In the genomic region with DNA sequence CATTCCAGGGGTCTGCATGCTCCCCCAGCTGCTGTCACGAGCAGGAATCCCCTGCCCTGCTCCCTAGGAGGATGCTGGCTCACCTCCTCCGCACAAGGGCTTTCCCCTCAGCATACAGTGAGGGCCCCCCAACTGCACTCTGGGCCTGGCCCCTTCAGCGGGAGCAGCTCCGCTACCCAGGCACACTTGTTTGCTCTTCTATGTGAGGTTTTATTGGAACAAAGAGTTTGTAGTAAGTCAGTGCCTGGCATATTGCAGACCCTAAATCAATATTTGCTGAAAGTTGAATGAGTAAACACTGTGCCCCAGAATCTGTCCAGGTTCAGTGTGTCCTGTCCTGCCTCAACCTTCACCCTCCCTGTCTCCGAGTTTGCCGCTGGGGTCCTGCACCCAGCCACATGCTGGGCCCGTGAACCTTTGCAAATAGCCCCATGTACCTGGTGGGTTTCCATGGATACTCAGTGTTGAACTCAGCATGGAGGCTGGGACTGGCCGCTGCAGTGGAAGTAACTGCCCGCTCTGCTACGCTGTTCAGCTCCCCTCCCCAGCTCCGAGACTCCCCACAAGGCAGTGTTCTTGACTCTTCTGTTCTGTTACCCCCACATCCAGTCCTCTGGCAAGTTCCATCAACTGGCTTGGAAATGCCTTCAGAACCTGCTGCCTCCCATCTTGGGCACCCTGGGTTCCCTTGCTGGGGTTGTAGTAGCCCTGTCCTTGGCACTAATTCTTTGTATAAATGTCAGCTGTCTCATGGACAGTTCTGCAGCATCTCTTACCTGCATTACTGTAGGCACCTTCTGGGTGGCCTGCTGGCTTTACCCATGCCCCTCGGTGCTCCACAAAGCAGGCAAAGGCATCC, we compare ENCODE assay signal across 1 cellular context.
TF ChIP-seq lines count a peak whose summit lies in the region.

No MANE protein-coding gene starts in this region.

TF ChIP-seq in HepG2, 621 proteins besides CTCF, POLR2A, EP300 and RAD21 (continued from another document and continues in another):
- TF ChIP-seq, protein P1, sequence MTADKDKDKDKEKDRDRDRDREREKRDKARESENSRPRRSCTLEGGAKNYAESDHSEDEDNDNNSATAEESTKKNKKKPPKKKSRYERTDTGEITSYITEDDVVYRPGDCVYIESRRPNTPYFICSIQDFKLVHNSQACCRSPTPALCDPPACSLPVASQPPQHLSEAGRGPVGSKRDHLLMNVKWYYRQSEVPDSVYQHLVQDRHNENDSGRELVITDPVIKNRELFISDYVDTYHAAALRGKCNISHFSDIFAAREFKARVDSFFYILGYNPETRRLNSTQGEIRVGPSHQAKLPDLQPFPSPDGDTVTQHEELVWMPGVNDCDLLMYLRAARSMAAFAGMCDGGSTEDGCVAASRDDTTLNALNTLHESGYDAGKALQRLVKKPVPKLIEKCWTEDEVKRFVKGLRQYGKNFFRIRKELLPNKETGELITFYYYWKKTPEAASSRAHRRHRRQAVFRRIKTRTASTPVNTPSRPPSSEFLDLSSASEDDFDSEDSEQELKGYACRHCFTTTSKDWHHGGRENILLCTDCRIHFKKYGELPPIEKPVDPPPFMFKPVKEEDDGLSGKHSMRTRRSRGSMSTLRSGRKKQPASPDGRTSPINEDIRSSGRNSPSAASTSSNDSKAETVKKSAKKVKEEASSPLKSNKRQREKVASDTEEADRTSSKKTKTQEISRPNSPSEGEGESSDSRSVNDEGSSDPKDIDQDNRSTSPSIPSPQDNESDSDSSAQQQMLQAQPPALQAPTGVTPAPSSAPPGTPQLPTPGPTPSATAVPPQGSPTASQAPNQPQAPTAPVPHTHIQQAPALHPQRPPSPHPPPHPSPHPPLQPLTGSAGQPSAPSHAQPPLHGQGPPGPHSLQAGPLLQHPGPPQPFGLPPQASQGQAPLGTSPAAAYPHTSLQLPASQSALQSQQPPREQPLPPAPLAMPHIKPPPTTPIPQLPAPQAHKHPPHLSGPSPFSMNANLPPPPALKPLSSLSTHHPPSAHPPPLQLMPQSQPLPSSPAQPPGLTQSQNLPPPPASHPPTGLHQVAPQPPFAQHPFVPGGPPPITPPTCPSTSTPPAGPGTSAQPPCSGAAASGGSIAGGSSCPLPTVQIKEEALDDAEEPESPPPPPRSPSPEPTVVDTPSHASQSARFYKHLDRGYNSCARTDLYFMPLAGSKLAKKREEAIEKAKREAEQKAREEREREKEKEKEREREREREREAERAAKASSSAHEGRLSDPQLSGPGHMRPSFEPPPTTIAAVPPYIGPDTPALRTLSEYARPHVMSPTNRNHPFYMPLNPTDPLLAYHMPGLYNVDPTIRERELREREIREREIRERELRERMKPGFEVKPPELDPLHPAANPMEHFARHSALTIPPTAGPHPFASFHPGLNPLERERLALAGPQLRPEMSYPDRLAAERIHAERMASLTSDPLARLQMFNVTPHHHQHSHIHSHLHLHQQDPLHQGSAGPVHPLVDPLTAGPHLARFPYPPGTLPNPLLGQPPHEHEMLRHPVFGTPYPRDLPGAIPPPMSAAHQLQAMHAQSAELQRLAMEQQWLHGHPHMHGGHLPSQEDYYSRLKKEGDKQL (CRISPR knock-in tag; IDR thresholded peaks at IDR 0.05; ENCODE audit: low read depth) = peak; percentile 81
- TF ChIP-seq GATAD1 (CRISPR knock-in tag; IDR thresholded peaks at IDR 0.05) = peak; percentile 62
- TF ChIP-seq YEATS2 (CRISPR knock-in tag; IDR thresholded peaks at IDR 0.05; ENCODE audit: borderline replicate concordance) = no peak; the same call in 1 of the 2 replicates
- TF ChIP-seq ELF3 (CRISPR knock-in tag; IDR thresholded peaks at IDR 0.05) = 0 out of 2 replicates have a peak, but pooled peaks have one; percentile 62
- TF ChIP-seq ZNF614 (CRISPR knock-in tag; IDR thresholded peaks at IDR 0.05; ENCODE audit: borderline replicate concordance) = no peak; the same call in 1 of the 2 replicates
- no peak for TF ChIP-seq NBN (conservative IDR thresholded peaks at IDR 0.05)
- no peak for TF ChIP-seq SMAD1 (CRISPR knock-in tag; IDR thresholded peaks at IDR 0.05; ENCODE audit: borderline replicate concordance, low read depth)
- peak; percentile 64 for TF ChIP-seq THAP11 (CRISPR knock-in tag; IDR thresholded peaks at IDR 0.05)
- TF ChIP-seq CBX5 (CRISPR knock-in tag; IDR thresholded peaks at IDR 0.05; ENCODE audit: borderline replicate concordance) = peak; percentile 43; the same call in 1 of the 2 replicates
- peak; percentile 62; the same call in 1 of the 2 replicates for TF ChIP-seq ZNF547 (CRISPR knock-in tag; IDR thresholded peaks at IDR 0.05)
- 0 out of 2 replicates have a peak, but pooled peaks have one; percentile 39 for TF ChIP-seq ZNF44 (CRISPR knock-in tag; IDR thresholded peaks at IDR 0.05)
- no peak; the same call in 1 of the 2 replicates for TF ChIP-seq ZNF224 (CRISPR knock-in tag; IDR thresholded peaks at IDR 0.05)
- peak; percentile 78; the same call in 1 of the 2 replicates for TF ChIP-seq MYC (CRISPR knock-in tag; IDR thresholded peaks at IDR 0.05; ENCODE audit: borderline replicate concordance)
- TF ChIP-seq ETV5 (CRISPR knock-in tag; IDR thresholded peaks at IDR 0.05; ENCODE audit: borderline replicate concordance) = peak; percentile 59; the same call in 1 of the 2 replicates
- TF ChIP-seq ZFP36 (IDR thresholded peaks at IDR 0.05; ENCODE audit: borderline replicate concordance, low read depth, low read length, partially characterized antibody) = peak; percentile 37
- TF ChIP-seq ZNF136 (CRISPR knock-in tag; IDR thresholded peaks at IDR 0.05; ENCODE audit: low read depth) = no peak
- no peak for TF ChIP-seq ZNF7 (CRISPR knock-in tag; IDR thresholded peaks at IDR 0.05)
- TF ChIP-seq, protein P2, sequence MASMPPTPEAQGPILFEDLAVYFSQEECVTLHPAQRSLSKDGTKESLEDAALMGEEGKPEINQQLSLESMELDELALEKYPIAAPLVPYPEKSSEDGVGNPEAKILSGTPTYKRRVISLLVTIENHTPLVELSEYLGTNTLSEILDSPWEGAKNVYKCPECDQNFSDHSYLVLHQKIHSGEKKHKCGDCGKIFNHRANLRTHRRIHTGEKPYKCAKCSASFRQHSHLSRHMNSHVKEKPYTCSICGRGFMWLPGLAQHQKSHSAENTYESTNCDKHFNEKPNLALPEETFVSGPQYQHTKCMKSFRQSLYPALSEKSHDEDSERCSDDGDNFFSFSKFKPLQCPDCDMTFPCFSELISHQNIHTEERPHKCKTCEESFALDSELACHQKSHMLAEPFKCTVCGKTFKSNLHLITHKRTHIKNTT (CRISPR knock-in tag; IDR thresholded peaks at IDR 0.05) = no peak
- TF ChIP-seq, protein P3, sequence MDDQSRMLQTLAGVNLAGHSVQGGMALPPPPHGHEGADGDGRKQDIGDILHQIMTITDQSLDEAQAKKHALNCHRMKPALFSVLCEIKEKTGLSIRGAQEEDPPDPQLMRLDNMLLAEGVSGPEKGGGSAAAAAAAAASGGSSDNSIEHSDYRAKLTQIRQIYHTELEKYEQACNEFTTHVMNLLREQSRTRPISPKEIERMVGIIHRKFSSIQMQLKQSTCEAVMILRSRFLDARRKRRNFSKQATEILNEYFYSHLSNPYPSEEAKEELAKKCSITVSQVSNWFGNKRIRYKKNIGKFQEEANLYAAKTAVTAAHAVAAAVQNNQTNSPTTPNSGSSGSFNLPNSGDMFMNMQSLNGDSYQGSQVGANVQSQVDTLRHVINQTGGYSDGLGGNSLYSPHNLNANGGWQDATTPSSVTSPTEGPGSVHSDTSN (CRISPR knock-in tag; IDR thresholded peaks at IDR 0.05; ENCODE audit: borderline replicate concordance) = no peak
- TF ChIP-seq HOXA3 (CRISPR knock-in tag; IDR thresholded peaks at IDR 0.05) = peak; percentile 84
- no peak for TF ChIP-seq ZNF543 (CRISPR knock-in tag; IDR thresholded peaks at IDR 0.05)
- peak; percentile 99 for TF ChIP-seq SALL1 (CRISPR knock-in tag; IDR thresholded peaks at IDR 0.05)
- no peak for TF ChIP-seq ZNF382 (CRISPR knock-in tag; IDR thresholded peaks at IDR 0.05; ENCODE audit: borderline replicate concordance)
- TF ChIP-seq ZNF556 (CRISPR knock-in tag; IDR thresholded peaks at IDR 0.05; ENCODE audit: borderline replicate concordance) = peak; percentile 22; the same call in 1 of the 2 replicates
- no peak for TF ChIP-seq ZNF83 (CRISPR knock-in tag; IDR thresholded peaks at IDR 0.05; ENCODE audit: borderline replicate concordance)
- 0 out of 2 replicates have a peak, but pooled peaks have one; percentile 28 for TF ChIP-seq SAFB2 (CRISPR knock-in tag; IDR thresholded peaks at IDR 0.05; ENCODE audit: borderline replicate concordance, low read depth)
- no peak for TF ChIP-seq STAT5B (CRISPR knock-in tag; IDR thresholded peaks at IDR 0.05)
- no peak for TF ChIP-seq ZNF572 (CRISPR knock-in tag; IDR thresholded peaks at IDR 0.05)
- no peak for TF ChIP-seq GTF2F1 (IDR thresholded peaks at IDR 0.05; ENCODE audit: low read length)
- TF ChIP-seq, protein P4, sequence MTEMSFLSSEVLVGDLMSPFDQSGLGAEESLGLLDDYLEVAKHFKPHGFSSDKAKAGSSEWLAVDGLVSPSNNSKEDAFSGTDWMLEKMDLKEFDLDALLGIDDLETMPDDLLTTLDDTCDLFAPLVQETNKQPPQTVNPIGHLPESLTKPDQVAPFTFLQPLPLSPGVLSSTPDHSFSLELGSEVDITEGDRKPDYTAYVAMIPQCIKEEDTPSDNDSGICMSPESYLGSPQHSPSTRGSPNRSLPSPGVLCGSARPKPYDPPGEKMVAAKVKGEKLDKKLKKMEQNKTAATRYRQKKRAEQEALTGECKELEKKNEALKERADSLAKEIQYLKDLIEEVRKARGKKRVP (CRISPR knock-in tag; IDR thresholded peaks at IDR 0.05) = peak in 1 of 2 experiments; percentile 82; a peak in 2 of 4 replicates
- no peak for TF ChIP-seq IKZF1 (IDR thresholded peaks at IDR 0.05)
- no peak for TF ChIP-seq ZNF282 (IDR thresholded peaks at IDR 0.05; ENCODE audit: partially characterized antibody)
- TF ChIP-seq CC2D1A (CRISPR knock-in tag; IDR thresholded peaks at IDR 0.05) = no peak
- TF ChIP-seq PHF5A (CRISPR knock-in tag; IDR thresholded peaks at IDR 0.05; ENCODE audit: low read depth, unreplicated experiment) = peak; percentile 51
- TF ChIP-seq AHR (CRISPR knock-in tag; IDR thresholded peaks at IDR 0.05) = no peak; the same call in 1 of the 2 replicates
- TF ChIP-seq NR2C2 (CRISPR knock-in tag; IDR thresholded peaks at IDR 0.05; ENCODE audit: borderline replicate concordance) = peak; percentile 63; the same call in 1 of the 2 replicates
- TF ChIP-seq, protein P5, sequence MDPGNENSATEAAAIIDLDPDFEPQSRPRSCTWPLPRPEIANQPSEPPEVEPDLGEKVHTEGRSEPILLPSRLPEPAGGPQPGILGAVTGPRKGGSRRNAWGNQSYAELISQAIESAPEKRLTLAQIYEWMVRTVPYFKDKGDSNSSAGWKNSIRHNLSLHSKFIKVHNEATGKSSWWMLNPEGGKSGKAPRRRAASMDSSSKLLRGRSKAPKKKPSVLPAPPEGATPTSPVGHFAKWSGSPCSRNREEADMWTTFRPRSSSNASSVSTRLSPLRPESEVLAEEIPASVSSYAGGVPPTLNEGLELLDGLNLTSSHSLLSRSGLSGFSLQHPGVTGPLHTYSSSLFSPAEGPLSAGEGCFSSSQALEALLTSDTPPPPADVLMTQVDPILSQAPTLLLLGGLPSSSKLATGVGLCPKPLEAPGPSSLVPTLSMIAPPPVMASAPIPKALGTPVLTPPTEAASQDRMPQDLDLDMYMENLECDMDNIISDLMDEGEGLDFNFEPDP (CRISPR knock-in tag; conservative IDR thresholded peaks at IDR 0.05) = no peak
- peak; percentile 71; the same call in 1 of the 2 replicates for TF ChIP-seq ZKSCAN8 (CRISPR knock-in tag; IDR thresholded peaks at IDR 0.05; ENCODE audit: borderline replicate concordance)
- no peak for TF ChIP-seq ZSCAN22 (CRISPR knock-in tag; IDR thresholded peaks at IDR 0.05)
- TF ChIP-seq, protein P6, sequence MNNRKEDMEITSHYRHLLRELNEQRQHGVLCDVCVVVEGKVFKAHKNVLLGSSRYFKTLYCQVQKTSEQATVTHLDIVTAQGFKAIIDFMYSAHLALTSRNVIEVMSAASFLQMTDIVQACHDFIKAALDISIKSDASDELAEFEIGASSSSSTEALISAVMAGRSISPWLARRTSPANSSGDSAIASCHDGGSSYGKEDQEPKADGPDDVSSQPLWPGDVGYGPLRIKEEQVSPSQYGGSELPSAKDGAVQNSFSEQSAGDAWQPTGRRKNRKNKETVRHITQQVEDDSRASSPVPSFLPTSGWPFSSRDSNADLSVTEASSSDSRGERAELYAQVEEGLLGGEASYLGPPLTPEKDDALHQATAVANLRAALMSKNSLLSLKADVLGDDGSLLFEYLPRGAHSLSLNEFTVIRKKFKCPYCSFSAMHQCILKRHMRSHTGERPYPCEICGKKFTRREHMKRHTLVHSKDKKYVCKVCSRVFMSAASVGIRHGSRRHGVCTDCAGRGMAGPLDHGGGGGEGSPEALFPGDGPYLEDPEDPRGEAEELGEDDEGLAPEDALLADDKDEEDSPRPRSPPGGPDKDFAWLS (CRISPR knock-in tag; IDR thresholded peaks at IDR 0.05; ENCODE audit: borderline replicate concordance) = peak; percentile 89
- peak; percentile 66 for TF ChIP-seq TBL1XR1 (IDR thresholded peaks at IDR 0.05; ENCODE audit: borderline replicate concordance, low read length, partially characterized antibody)
- peak; percentile 96 for TF ChIP-seq SKI (IDR thresholded peaks at IDR 0.05; ENCODE audit: partially characterized antibody)
- TF ChIP-seq LCORL (IDR thresholded peaks at IDR 0.05) = no peak
- TF ChIP-seq LCORL (CRISPR knock-in tag; IDR thresholded peaks at IDR 0.05) = peak; percentile 91
- TF ChIP-seq, protein P7, sequence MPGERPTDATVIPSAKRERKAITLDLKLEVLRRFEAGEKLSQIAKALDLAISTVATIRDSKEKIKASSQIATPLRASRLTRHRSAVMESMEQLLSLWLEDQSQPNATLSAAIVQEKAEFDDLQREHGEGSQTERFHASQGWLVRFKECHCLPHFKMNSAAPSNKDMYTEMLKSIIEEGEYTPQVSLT (CRISPR knock-in tag; IDR thresholded peaks at IDR 0.05; ENCODE audit: borderline replicate concordance, low read depth) = no peak
- TF ChIP-seq, protein P8, sequence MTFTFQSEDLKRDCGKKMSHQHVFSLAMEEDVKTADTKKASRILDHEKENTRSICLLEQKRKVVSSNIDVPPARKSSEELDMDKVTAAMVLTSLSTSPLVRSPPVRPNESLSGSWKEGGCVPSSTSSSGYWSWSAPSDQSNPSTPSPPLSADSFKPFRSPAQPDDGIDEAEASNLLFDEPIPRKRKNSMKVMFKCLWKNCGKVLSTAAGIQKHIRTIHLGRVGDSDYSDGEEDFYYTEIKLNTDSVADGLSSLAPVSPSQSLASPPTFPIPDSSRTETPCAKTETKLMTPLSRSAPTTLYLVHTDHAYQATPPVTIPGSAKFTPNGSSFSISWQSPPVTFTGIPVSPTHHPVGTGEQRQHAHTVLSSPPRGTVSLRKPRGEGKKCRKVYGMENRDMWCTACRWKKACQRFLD (CRISPR knock-in tag; IDR thresholded peaks at IDR 0.05; ENCODE audit: borderline replicate concordance) = no peak
- TF ChIP-seq KLF12 (CRISPR knock-in tag; IDR thresholded peaks at IDR 0.05; ENCODE audit: borderline replicate concordance) = no peak
- TF ChIP-seq, protein P9, sequence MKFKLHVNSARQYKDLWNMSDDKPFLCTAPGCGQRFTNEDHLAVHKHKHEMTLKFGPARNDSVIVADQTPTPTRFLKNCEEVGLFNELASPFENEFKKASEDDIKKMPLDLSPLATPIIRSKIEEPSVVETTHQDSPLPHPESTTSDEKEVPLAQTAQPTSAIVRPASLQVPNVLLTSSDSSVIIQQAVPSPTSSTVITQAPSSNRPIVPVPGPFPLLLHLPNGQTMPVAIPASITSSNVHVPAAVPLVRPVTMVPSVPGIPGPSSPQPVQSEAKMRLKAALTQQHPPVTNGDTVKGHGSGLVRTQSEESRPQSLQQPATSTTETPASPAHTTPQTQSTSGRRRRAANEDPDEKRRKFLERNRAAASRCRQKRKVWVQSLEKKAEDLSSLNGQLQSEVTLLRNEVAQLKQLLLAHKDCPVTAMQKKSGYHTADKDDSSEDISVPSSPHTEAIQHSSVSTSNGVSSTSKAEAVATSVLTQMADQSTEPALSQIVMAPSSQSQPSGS (CRISPR knock-in tag; IDR thresholded peaks at IDR 0.05) = peak; percentile 76; the same call in 1 of the 2 replicates
- peak; percentile 45; the same call in 1 of the 2 replicates for TF ChIP-seq KLF11 (CRISPR knock-in tag; IDR thresholded peaks at IDR 0.05)
- no peak for TF ChIP-seq EZH2 (conservative IDR thresholded peaks at IDR 0.05; ENCODE audit: low read depth, low read length)
